In genomic region chr15:99736702-99737101, GRCh38 we compare ENCODE assay signal across 22 cellular contexts.
A peak's percentile ranks its signal among the peaks of the same experiment; 100 is the strongest.
DNase-seq lines count a peak whose midpoint lies in the region; ATAC-seq lines count a peak whose summit lies in the region.
"Had no signal": no experiment of that assay in that cellular context is flagged by ENCODE, and none has a peak within 500 bp of the region (broad histone marks: within the 10 kb centered on the region; RNA-seq: fewer than 3 reads in every experiment).

No MANE protein-coding gene starts in this region.

- peaks cover 26% of the 10 kb centered on the region for H3K4me1 Mint-ChIP-seq in stimulated activated naive CD8-positive, alpha-beta T cell treated with anti-CD3 and anti-CD28 coated beads, Interleukin-15, Interleukin-2, amounts not matched to agents 100 ng/mL and 50 ng/mL, for 24 hours (ENCODE audit: low read depth)

- DNase-seq in stimulated activated naive CD8-positive, alpha-beta T cell treated with anti-CD3 and anti-CD28 coated beads, Interleukin-15, Interleukin-2, amounts not matched to agents 100 U/mL and 50 U/mL, for 24 hours, result no peak
- DNase-seq in islet precursor cell (peak; percentile 16), amygdala (lab: John Stamatoyannopoulos, UW) (no peak)
- DNase-seq: 8988T; ACHN; BE2C; C1 segment of cervical spinal cord; CD4-positive, alpha-beta memory T cell; CD4-positive, CD25-positive, alpha-beta regulatory T cell; CD8-positive, alpha-beta memory T cell; COR-L47; DMS 273 treated with DMSO at 0.1 percent for 48 hours; DMS153; DMS53; DMS79; DND-41; EL; GDM1 had no signal

- ATAC-seq in stimulated activated naive CD8-positive, alpha-beta T cell treated with anti-CD3 and anti-CD28 coated beads, Interleukin-15, Interleukin-2, amounts not matched to agents 100 U/mL and 50 U/mL, for 24 hours, result no peak
- no peak for ATAC-seq in HG03159 (IDR thresholded peaks at IDR 0.05; ENCODE audit: unreplicated experiment)
- ATAC-seq: GM12878 had no signal

- no peaks in the 10 kb centered on the region for H3K27me3 Mint-ChIP-seq in stimulated activated naive CD8-positive, alpha-beta T cell treated with anti-CD3 and anti-CD28 coated beads, Interleukin-15, Interleukin-2, amounts not matched to agents 100 ng/mL and 50 ng/mL, for 24 hours
- H3K27me3 Mint-ChIP-seq: CD4-positive, alpha-beta memory T cell had no signal

- H3K9me3 Mint-ChIP-seq in stimulated activated naive CD8-positive, alpha-beta T cell treated with anti-CD3 and anti-CD28 coated beads, Interleukin-15, Interleukin-2, amounts not matched to agents 100 ng/mL and 50 ng/mL, for 24 hours, result no peaks in the 10 kb centered on the region
- H3K9me3 Mint-ChIP-seq: CD4-positive, alpha-beta memory T cell; CD4-positive, CD25-positive, alpha-beta regulatory T cell; CD8-positive, alpha-beta memory T cell had no signal

- H3K27ac Mint-ChIP-seq in stimulated activated naive CD8-positive, alpha-beta T cell treated with anti-CD3 and anti-CD28 coated beads, Interleukin-15, Interleukin-2, amounts not matched to agents 100 ng/mL and 50 ng/mL, for 24 hours, result peak overlapping the region; percentile 43
- H3K27ac Mint-ChIP-seq: CD14-positive monocyte had no signal

- H3K4me3 Mint-ChIP-seq in stimulated activated naive CD8-positive, alpha-beta T cell treated with anti-CD3 and anti-CD28 coated beads, Interleukin-15, Interleukin-2, amounts not matched to agents 100 ng/mL and 50 ng/mL, for 24 hours, result no peak overlapping the region
- H3K4me3 Mint-ChIP-seq: CD14-positive monocyte; CD4-positive, alpha-beta memory T cell; CD4-positive, CD25-positive, alpha-beta regulatory T cell had no signal

- H3K36me3 Mint-ChIP-seq in stimulated activated naive CD8-positive, alpha-beta T cell treated with anti-CD3 and anti-CD28 coated beads, Interleukin-15, Interleukin-2, amounts not matched to agents 100 ng/mL and 50 ng/mL, for 24 hours (ENCODE audit: low read depth), result no peaks in the 10 kb centered on the region
- H3K36me3 Mint-ChIP-seq: CD4-positive, CD25-positive, alpha-beta regulatory T cell; CD8-positive, alpha-beta memory T cell had no signal
